1 cellular context compared by ENCODE assay signal in genomic region chr17:38871992-38872605, GRCh38.
TF ChIP-seq lines count a peak whose summit lies in the region.

No MANE protein-coding gene starts in this region.

TF ChIP-seq in K562, 482 proteins besides CTCF, POLR2A, EP300 and RAD21:
- TF ChIP-seq CHD1 (IDR thresholded peaks at IDR 0.05; ENCODE audit: low read length) (peak; percentile 50), CSDE1 (IDR thresholded peaks at IDR 0.05) (no peak), SPI1 (IDR thresholded peaks at IDR 0.05; ENCODE audit: borderline replicate concordance, low read depth, low read length) (peak; percentile 11; the same call in 1 of the 2 replicates), BCOR (IDR thresholded peaks at IDR 0.05) (peak; percentile 52; the same call in 1 of the 2 replicates), KDM1A (IDR thresholded peaks at IDR 0.05) (peak; percentile 44 to 58; a peak in 3 of 4 replicates), RBM25 (IDR thresholded peaks at IDR 0.05; ENCODE audit: low read depth, low read length, severe bottlenecking) (peak; percentile 80)
